ENCODE assay signal across 23 cellular contexts in genomic region chr14:79629891-79630560, GRCh38.
DNase-seq lines count a peak whose midpoint lies in the region; ATAC-seq and TF ChIP-seq lines count a peak whose summit lies in the region.
"Had no signal": no experiment of that assay in that cellular context is flagged by ENCODE, and none has a peak within 500 bp of the region (broad histone marks: within the 10 kb centered on the region; RNA-seq: fewer than 3 reads in every experiment).

No MANE protein-coding gene starts in this region.

- no peaks in the 10 kb centered on the region for H3K27me3 ChIP-seq in Loucy (ENCODE audit: insufficient read depth, low read length, poor library complexity, severe bottlenecking)
- no peaks in the 10 kb centered on the region for H3K27me3 ChIP-seq in H7 (ENCODE audit: control insufficient read depth, insufficient read depth, low read length)
- H3K27me3 ChIP-seq: BLaER1 treated with 17β-estradiol and CSF1 and Interleukin-3, amounts not matched to agents 10 nM and 100 nM; body of pancreas; tibial nerve had no signal

- H3K4me3 Mint-ChIP-seq in nephron, result no peak overlapping the region
- H3K4me3 Mint-ChIP-seq: activated CD4-positive, alpha-beta memory T cell treated with anti-CD3 and anti-CD28 coated beads for 36 hours; activated naive CD8-positive, alpha-beta T cell treated with anti-CD3 and anti-CD28 coated beads, Interleukin-2, amount 10 ng/mL, durations not matched to agents 7 days and 5 days; endodermal cell; stimulated activated naive CD8-positive, alpha-beta T cell treated with anti-CD3 and anti-CD28 coated beads, Interleukin-15, amount 100 ng/mL, for 72 hours had no signal

- no peaks in the 10 kb centered on the region for H4K20me1 ChIP-seq in Loucy (ENCODE audit: insufficient read depth, low read length, poor library complexity, severe bottlenecking)
- H4K20me1 ChIP-seq: BLaER1 treated with 17β-estradiol and CSF1 and Interleukin-3, amounts not matched to agents 10 nM and 100 nM had no signal

- H3K9me2 ChIP-seq in Loucy (replicated peaks; ENCODE audit: low read depth, low read length), result no peaks in the 10 kb centered on the region

- H2AFZ ChIP-seq in Loucy (ENCODE audit: low read length), result peak overlapping the region; percentile 46

- no peaks in the 10 kb centered on the region for H3F3A ChIP-seq in Loucy (ENCODE audit: low read depth)

- H3K9me3 Mint-ChIP-seq in nephron, result no peaks in the 10 kb centered on the region

- H3K36me3 ChIP-seq in Loucy (ENCODE audit: insufficient read depth, low read length), result no peaks in the 10 kb centered on the region
- no peaks in the 10 kb centered on the region for H3K36me3 ChIP-seq in H7 (replicated peaks; ENCODE audit: control insufficient read depth, insufficient read depth, low read length)
- H3K36me3 ChIP-seq: BLaER1 treated with 17β-estradiol and CSF1 and Interleukin-3, amounts not matched to agents 10 nM and 100 nM; tibial nerve had no signal

- TF ChIP-seq CTCF in Loucy (conservative IDR thresholded peaks at IDR 0.05; ENCODE audit: low read length) (no peak), fibroblast of villous mesenchyme (IDR thresholded peaks at IDR 0.05; ENCODE audit: insufficient read depth, low read depth, low read length) (no peak), nephron (IDR thresholded peaks at IDR 0.05; ENCODE audit: unreplicated experiment in 3 of 3) (no peak)

- H3K36me3 Mint-ChIP-seq in nephron (ENCODE audit: low read depth), result no peaks in the 10 kb centered on the region
- H3K36me3 Mint-ChIP-seq: activated CD4-positive, alpha-beta memory T cell treated with anti-CD3 and anti-CD28 coated beads for 36 hours; activated naive CD8-positive, alpha-beta T cell treated with anti-CD3 and anti-CD28 coated beads, Interleukin-2, amount 10 ng/mL, durations not matched to agents 7 days and 5 days had no signal

- H3K4me3 ChIP-seq in Loucy (ENCODE audit: low read length, poor library complexity, severe bottlenecking) (no peak overlapping the region), fibroblast of villous mesenchyme (ENCODE audit: low read depth, low read length) (no peak overlapping the region), H7 (ENCODE audit: insufficient read depth, low read depth, low read length) (no peak overlapping the region)
- H3K4me3 ChIP-seq: BLaER1 treated with 17β-estradiol and CSF1 and Interleukin-3, amounts not matched to agents 10 nM and 100 nM; body of pancreas; tibial nerve had no signal

- no peak for ATAC-seq in HG03432 (IDR thresholded peaks at IDR 0.05; ENCODE audit: unreplicated experiment)
- ATAC-seq: HCT116; stimulated activated naive CD8-positive, alpha-beta T cell treated with anti-CD3 and anti-CD28 coated beads, Interleukin-15, amount 100 ng/mL, for 72 hours had no signal

- peaks cover 6% of the 10 kb centered on the region for H3K4me1 Mint-ChIP-seq in nephron
- H3K4me1 Mint-ChIP-seq: activated naive CD8-positive, alpha-beta T cell treated with anti-CD3 and anti-CD28 coated beads, Interleukin-2, amount 10 ng/mL, durations not matched to agents 7 days and 5 days; stimulated activated naive CD8-positive, alpha-beta T cell treated with anti-CD3 and anti-CD28 coated beads, Interleukin-15, amount 100 ng/mL, for 72 hours had no signal

- H3K4me1 ChIP-seq in Loucy (ENCODE audit: insufficient read depth, low read length, poor library complexity, severe bottlenecking), result no peaks in the 10 kb centered on the region
- H3K4me1 ChIP-seq: BLaER1 treated with 17β-estradiol and CSF1 and Interleukin-3, amounts not matched to agents 10 nM and 100 nM; body of pancreas; tibial nerve had no signal

- in situ Hi-C loops in ACHN (cut with HindIII; ENCODE audit: low pct_ligation_motif_present, low pct_unique_long_range_greater_than_20kb, low sequenced_read_pairs), result no loop called here

- peak; percentile 1 for DNase-seq in ACHN
- peak; percentile 6 for DNase-seq in fibroblast of villous mesenchyme (ENCODE audit: low read depth)
- no peak for DNase-seq in H7
- no peak for DNase-seq in NCI-H2081 treated with DMSO at 0.1 percent for 48 hours (lab: John Stamatoyannopoulos, UW)
- no peak for DNase-seq in DMS153 treated with DMSO at 0.1 percent for 48 hours (lab: John Stamatoyannopoulos, UW; ENCODE audit: unreplicated experiment)
- DNase-seq: activated CD4-positive, alpha-beta memory T cell treated with anti-CD3 and anti-CD28 coated beads for 36 hours; activated CD4-positive, CD25-positive, alpha-beta regulatory T cell; activated naive CD8-positive, alpha-beta T cell treated with anti-CD3 and anti-CD28 coated beads, Interleukin-2, amount 10 ng/mL, durations not matched to agents 7 days and 5 days; body of pancreas; endodermal cell; GF-D8; NCI-H1694 treated with DMSO at 0.1 percent for 48 hours; NCI-H774; stimulated activated CD4-positive, alpha-beta T cell treated with anti-CD3 and anti-CD28 coated beads, Interleukin-12 subunit alpha, Interleukin-12 subunit beta, amount 100 ng/mL, for 4 hours; stimulated activated naive CD8-positive, alpha-beta T cell treated with anti-CD3 and anti-CD28 coated beads, Interleukin-15, amount 100 ng/mL, for 72 hours; T1000 had no signal

- peak overlapping the region; percentile 39 for H3K4me2 ChIP-seq in Loucy (ENCODE audit: low read depth, low read length, poor library complexity, severe bottlenecking)
- H3K4me2 ChIP-seq: BLaER1 treated with 17β-estradiol and CSF1 and Interleukin-3, amounts not matched to agents 10 nM and 100 nM; KMS-11 had no signal

- H3K79me2 ChIP-seq in Loucy (ENCODE audit: insufficient read depth, low read length), result no peaks in the 10 kb centered on the region

- peak overlapping the region; percentile 79 to 88 (median 87) for H3K27ac Mint-ChIP-seq in nephron
- H3K27ac Mint-ChIP-seq: activated CD4-positive, alpha-beta memory T cell treated with anti-CD3 and anti-CD28 coated beads for 36 hours; activated naive CD8-positive, alpha-beta T cell treated with anti-CD3 and anti-CD28 coated beads, Interleukin-2, amount 10 ng/mL, durations not matched to agents 7 days and 5 days; endodermal cell; stimulated activated naive CD8-positive, alpha-beta T cell treated with anti-CD3 and anti-CD28 coated beads, Interleukin-15, amount 100 ng/mL, for 72 hours had no signal

- no peaks in the 10 kb centered on the region for H3K9me3 ChIP-seq in Loucy (ENCODE audit: insufficient read depth, low read depth, low read length)
- H3K9me3 ChIP-seq: body of pancreas, tibial nerve had no signal

- H3K9ac ChIP-seq in Loucy (ENCODE audit: low read depth, low read length, poor library complexity, severe bottlenecking), result no peak overlapping the region
- H3K9ac ChIP-seq: BLaER1 treated with 17β-estradiol and CSF1 and Interleukin-3, amounts not matched to agents 10 nM and 100 nM; KMS-11 had no signal

- H3K27me3 Mint-ChIP-seq in nephron (ENCODE audit: low read depth), result no peaks in the 10 kb centered on the region
- H3K27me3 Mint-ChIP-seq: activated CD4-positive, alpha-beta memory T cell treated with anti-CD3 and anti-CD28 coated beads for 36 hours; activated naive CD8-positive, alpha-beta T cell treated with anti-CD3 and anti-CD28 coated beads, Interleukin-2, amount 10 ng/mL, durations not matched to agents 7 days and 5 days; stimulated activated naive CD8-positive, alpha-beta T cell treated with anti-CD3 and anti-CD28 coated beads, Interleukin-15, amount 100 ng/mL, for 72 hours had no signal

Comparison
In these comparisons a context has a peak if more than half of its experiments do, and no peak if none do; other contexts are left out.
1. DNase-seq: peak in ACHN (single experiment) and fibroblast of villous mesenchyme (single experiment); none in H7 (single experiment), NCI-H2081 treated with DMSO at 0.1 percent for 48 hours (single experiment) and DMS153 treated with DMSO at 0.1 percent for 48 hours (single experiment).